ENCODE assay signal across 9 cellular contexts in the genomic region with DNA sequence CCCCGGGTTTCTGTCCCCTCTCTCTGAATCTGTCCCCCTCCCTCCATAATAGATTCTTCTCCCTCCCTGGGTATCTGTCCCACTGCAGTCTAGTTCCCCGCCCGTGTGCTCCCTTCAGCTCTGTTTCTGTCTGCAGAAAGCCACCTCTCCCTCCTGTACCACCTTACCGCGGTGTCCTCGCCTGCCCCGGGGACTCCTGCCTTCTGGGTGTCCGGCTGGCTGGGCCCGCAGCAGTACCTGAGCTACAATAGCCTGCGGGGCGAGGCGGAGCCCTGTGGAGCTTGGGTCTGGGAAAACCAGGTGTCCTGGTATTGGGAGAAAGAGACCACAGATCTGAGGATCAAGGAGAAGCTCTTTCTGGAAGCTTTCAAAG. TPM values are rescaled to one million over a fixed set of nuclear protein-coding genes. Genes with fewer than 3 reads are reported as not detected.
DNase-seq lines count a peak whose midpoint lies in the region; ATAC-seq, FAIRE-seq and TF ChIP-seq lines count a peak whose summit lies in the region.
"Had no signal": no experiment of that assay in that cellular context is flagged by ENCODE, and none has a peak within 500 bp of the region (broad histone marks: within the 10 kb centered on the region; RNA-seq: fewer than 3 reads in every experiment).

No MANE protein-coding gene starts in this region.

- H3K36me3 ChIP-seq in kidney (ENCODE audit: control insufficient read depth in 1 of 2, insufficient read depth in 2 of 2, low read length in 2 of 2) (peaks cover 0 to 5% of the 10 kb centered on the region in 2 donors), stomach smooth muscle (ENCODE audit: control insufficient read depth in 2 of 2, insufficient read depth in 2 of 2, low read length in 2 of 2) (peaks cover 0 to 4% of the 10 kb centered on the region in 2 donors)

- H3K27ac ChIP-seq in kidney (ENCODE audit: low read depth in 2 of 2, low read length in 2 of 2) = peak overlapping the region in 1 of 2 donors; percentile 88
- peak overlapping the region; percentile 92 for H3K27ac ChIP-seq in stomach smooth muscle (ENCODE audit: low read length)

- no peak for TF ChIP-seq CTCF in kidney (IDR thresholded peaks at IDR 0.05; ENCODE audit: borderline replicate concordance, extremely low read depth, insufficient read depth)

- peak overlapping the region; percentile 79 for H3K4me3 Mint-ChIP-seq in activated T-helper 1 cell treated with anti-CD3 and anti-CD28 coated beads, Interleukin-12 subunit alpha, Interleukin-12 subunit beta, Interleukin-2, Interleukin-4 antibody, amounts not matched to agents 30 ng/mL and 10 ng/mL and 1 ng/mL, durations not matched to agents 14 hours and 24 hours and 36 hours

- no peaks in the 10 kb centered on the region for H3K27me3 ChIP-seq in stomach smooth muscle (ENCODE audit: control insufficient read depth in 1 of 2, insufficient read depth in 2 of 2, low read length in 2 of 2)

- H3K27me3 Mint-ChIP-seq in activated T-helper 1 cell treated with anti-CD3 and anti-CD28 coated beads, Interleukin-12 subunit alpha, Interleukin-12 subunit beta, Interleukin-2, Interleukin-4 antibody, amounts not matched to agents 30 ng/mL and 10 ng/mL and 1 ng/mL, durations not matched to agents 14 hours and 24 hours and 36 hours (ENCODE audit: insufficient read depth) = no peaks in the 10 kb centered on the region

- intact Hi-C loops in activated T-helper 1 cell treated with anti-CD3 and anti-CD28 coated beads, Interleukin-12 subunit alpha, Interleukin-12 subunit beta, Interleukin-2, Interleukin-4 antibody, amounts not matched to agents 30 ng/mL and 10 ng/mL and 1 ng/mL, durations not matched to agents 14 hours and 24 hours and 36 hours (cut with micrococcal nuclease) = no loop called here
- intact Hi-C loops in kidney (cut with DNase I) = no loop called here

- peak overlapping the region; percentile 58 for H3K27ac Mint-ChIP-seq in activated T-helper 1 cell treated with anti-CD3 and anti-CD28 coated beads, Interleukin-12 subunit alpha, Interleukin-12 subunit beta, Interleukin-2, Interleukin-4 antibody, amounts not matched to agents 30 ng/mL and 10 ng/mL and 1 ng/mL, durations not matched to agents 14 hours and 24 hours and 36 hours

- FAIRE-seq in kidney (lab: Jason Lieb, UNC) = no peak

- no peaks in the 10 kb centered on the region for H3K9me3 Mint-ChIP-seq in activated T-helper 1 cell treated with anti-CD3 and anti-CD28 coated beads, Interleukin-12 subunit alpha, Interleukin-12 subunit beta, Interleukin-2, Interleukin-4 antibody, amounts not matched to agents 30 ng/mL and 10 ng/mL and 1 ng/mL, durations not matched to agents 14 hours and 24 hours and 36 hours

- H3K4me1 ChIP-seq in kidney (ENCODE audit: control insufficient read depth in 1 of 2, insufficient read depth in 1 of 2, low read depth in 1 of 2, low read length in 2 of 2) (peaks cover 5 to 11% of the 10 kb centered on the region in 2 donors), stomach smooth muscle (ENCODE audit: control insufficient read depth, insufficient read depth, low read length) (peaks cover 21% of the 10 kb centered on the region)

- DNase-seq in NCI-H510A treated with DMSO at 0.1 percent for 48 hours (lab: John Stamatoyannopoulos, UW) (peak; percentile 18), NCI-H510A (lab: John Stamatoyannopoulos, UW) (no peak), kidney (peak; percentile 78), A172 (ENCODE audit: low spot score) (no peak)
- no peak for DNase-seq in activated T-helper 1 cell treated with anti-CD3 and anti-CD28 coated beads, Interleukin-12 subunit alpha, Interleukin-12 subunit beta, Interleukin-2, Interleukin-4 antibody, amounts not matched to agents 30 ng/mL and 10 ng/mL and 1 ng/mL, durations not matched to agents 14 hours and 24 hours and 36 hours (ENCODE audit: low spot score)
- DNase-seq: stimulated activated CD4-positive, alpha-beta T cell treated with anti-CD3 and anti-CD28 coated beads, Interleukin-12 subunit alpha, Interleukin-12 subunit beta, amount 100 ng/mL, for 4 hours had no signal

- ATAC-seq in GM18909 (IDR thresholded peaks at IDR 0.05; ENCODE audit: poor library complexity, unreplicated experiment) (no peak), GM18858 (IDR thresholded peaks at IDR 0.05; ENCODE audit: unreplicated experiment) (no peak)

- H3K4me3 ChIP-seq in kidney (ENCODE audit: low read length in 2 of 2) (peak overlapping the region; percentile 44 to 63), stomach smooth muscle (ENCODE audit: low read length in 2 of 2) (peak overlapping the region; percentile 64 to 81)

- peaks cover 4% of the 10 kb centered on the region for H3K36me3 Mint-ChIP-seq in activated T-helper 1 cell treated with anti-CD3 and anti-CD28 coated beads, Interleukin-12 subunit alpha, Interleukin-12 subunit beta, Interleukin-2, Interleukin-4 antibody, amounts not matched to agents 30 ng/mL and 10 ng/mL and 1 ng/mL, durations not matched to agents 14 hours and 24 hours and 36 hours (ENCODE audit: low read depth)

- H3K9me3 ChIP-seq in kidney (ENCODE audit: control insufficient read depth in 1 of 2, low read length in 2 of 2) (no peaks in the 10 kb centered on the region), stomach smooth muscle (ENCODE audit: control insufficient read depth in 2 of 2, low read length in 2 of 2) (no peaks in the 10 kb centered on the region)

- peaks cover 20% of the 10 kb centered on the region for H3K4me1 Mint-ChIP-seq in activated T-helper 1 cell treated with anti-CD3 and anti-CD28 coated beads, Interleukin-12 subunit alpha, Interleukin-12 subunit beta, Interleukin-2, Interleukin-4 antibody, amounts not matched to agents 30 ng/mL and 10 ng/mL and 1 ng/mL, durations not matched to agents 14 hours and 24 hours and 36 hours (ENCODE audit: low read depth)

- H3K9ac ChIP-seq in kidney (ENCODE audit: low read length in 2 of 2) (peak overlapping the region; percentile 32 to 55), stomach smooth muscle (ENCODE audit: low read length in 2 of 2) (peak overlapping the region; percentile 68 to 82)

RNA-seq across cellular contexts. Expression of a gene that starts 1.3 kb away (rescaled TPM):
- total RNA-seq in activated T-helper 1 cell treated with anti-CD3 and anti-CD28 coated beads, Interleukin-12 subunit alpha, Interleukin-12 subunit beta, Interleukin-2, Interleukin-4 antibody, amounts not matched to agents 30 ng/mL and 10 ng/mL and 1 ng/mL, durations not matched to agents 14 hours and 24 hours and 36 hours = 0.88 and 1.1 TPM in 2 replicates
- total RNA-seq in kidney = 235 TPM
- polyA plus RNA-seq in kidney (ENCODE audit: insufficient read depth, low read depth, low replicate concordance) = 317 TPM
- total RNA-seq in A172 (2014; rRNA removed; shearing (Covaris generic)) = 0.17 and 0.77 TPM in 2 replicates

RNA-seq across cellular contexts. Expression of a gene that starts 14.1 kb away (rescaled TPM):
- 2.0 and 2.1 TPM in 2 replicates for total RNA-seq in activated T-helper 1 cell treated with anti-CD3 and anti-CD28 coated beads, Interleukin-12 subunit alpha, Interleukin-12 subunit beta, Interleukin-2, Interleukin-4 antibody, amounts not matched to agents 30 ng/mL and 10 ng/mL and 1 ng/mL, durations not matched to agents 14 hours and 24 hours and 36 hours
- 18.4 TPM for total RNA-seq in kidney
- polyA plus RNA-seq in kidney (ENCODE audit: insufficient read depth, low read depth, low replicate concordance) = 27.5 TPM
- 0.46 TPM in 1 of 2 replicates, not detected in the other for total RNA-seq in A172 (2014; rRNA removed; shearing (Covaris generic))

RNA-seq across cellular contexts. Expression of a gene that starts 17.5 kb away (rescaled TPM):
- total RNA-seq in activated T-helper 1 cell treated with anti-CD3 and anti-CD28 coated beads, Interleukin-12 subunit alpha, Interleukin-12 subunit beta, Interleukin-2, Interleukin-4 antibody, amounts not matched to agents 30 ng/mL and 10 ng/mL and 1 ng/mL, durations not matched to agents 14 hours and 24 hours and 36 hours = 1,890 and 1,927 TPM in 2 replicates
- total RNA-seq in kidney = 1,449 TPM
- 3,462 TPM for polyA plus RNA-seq in kidney (ENCODE audit: insufficient read depth, low read depth, low replicate concordance)
- total RNA-seq in A172 (2014; rRNA removed; shearing (Covaris generic)) = 2,104 and 3,140 TPM in 2 replicates

RNA-seq across cellular contexts. Expression of a gene that starts 26.3 kb away (rescaled TPM):
- total RNA-seq in activated T-helper 1 cell treated with anti-CD3 and anti-CD28 coated beads, Interleukin-12 subunit alpha, Interleukin-12 subunit beta, Interleukin-2, Interleukin-4 antibody, amounts not matched to agents 30 ng/mL and 10 ng/mL and 1 ng/mL, durations not matched to agents 14 hours and 24 hours and 36 hours = 2,876 and 2,988 TPM in 2 replicates
- total RNA-seq in kidney = 2,090 TPM
- 3,309 TPM for polyA plus RNA-seq in kidney (ENCODE audit: insufficient read depth, low read depth, low replicate concordance)
- total RNA-seq in A172 (2014; rRNA removed; shearing (Covaris generic)) = 1,452 and 1,525 TPM in 2 replicates

RNA-seq across cellular contexts. Expression of a gene that starts 39.7 kb away (rescaled TPM):
- 58.4 and 65.4 TPM in 2 replicates for total RNA-seq in activated T-helper 1 cell treated with anti-CD3 and anti-CD28 coated beads, Interleukin-12 subunit alpha, Interleukin-12 subunit beta, Interleukin-2, Interleukin-4 antibody, amounts not matched to agents 30 ng/mL and 10 ng/mL and 1 ng/mL, durations not matched to agents 14 hours and 24 hours and 36 hours
- 12.5 TPM for total RNA-seq in kidney
- polyA plus RNA-seq in kidney (ENCODE audit: insufficient read depth, low read depth, low replicate concordance) = 7.4 TPM
- 4.7 and 6.2 TPM in 2 replicates for total RNA-seq in A172 (2014; rRNA removed; shearing (Covaris generic))

Comparison
In these comparisons a context has a peak if more than half of its experiments do, and no peak if none do; other contexts are left out.
1. DNase-seq: peak in NCI-H510A treated with DMSO at 0.1 percent for 48 hours (single experiment) and kidney (single experiment); none in NCI-H510A (single experiment), activated T-helper 1 cell treated with anti-CD3 and anti-CD28 coated beads, Interleukin-12 subunit alpha, Interleukin-12 subunit beta, Interleukin-2, Interleukin-4 antibody, amounts not matched to agents 30 ng/mL and 10 ng/mL and 1 ng/mL, durations not matched to agents 14 hours and 24 hours and 36 hours (single experiment) and A172 (single experiment).
2. RNA of a gene that starts 1.3 kb away (total RNA-seq): 235 TPM in kidney (single experiment); 0.88 to 1.1 TPM in activated T-helper 1 cell treated with anti-CD3 and anti-CD28 coated beads, Interleukin-12 subunit alpha, Interleukin-12 subunit beta, Interleukin-2, Interleukin-4 antibody, amounts not matched to agents 30 ng/mL and 10 ng/mL and 1 ng/mL, durations not matched to agents 14 hours and 24 hours and 36 hours and 0.17 to 0.77 TPM in A172; every median in the first group is over 100 times any median in the second.